ENCODE assay signal across 9 cellular contexts in genomic region chr11:118635237-118635591, GRCh38. TPM values are rescaled to one million over a fixed set of nuclear protein-coding genes. Genes with fewer than 3 reads are reported as not detected.
DNase-seq lines count a peak whose midpoint lies in the region; ATAC-seq and TF ChIP-seq lines count a peak whose summit lies in the region.
"Had no signal": no experiment of that assay in that cellular context is flagged by ENCODE, and none has a peak within 500 bp of the region (broad histone marks: within the 10 kb centered on the region; RNA-seq: fewer than 3 reads in every experiment).

No MANE protein-coding gene starts in this region.

- TF ChIP-seq CTCF in fibroblast of lung (conservative IDR thresholded peaks at IDR 0.05 in 1 of 2, IDR thresholded peaks at IDR 0.05 in 1 of 2; ENCODE audit: low read depth in 1 of 2, low read length in 2 of 2) (no peak), nephron (IDR thresholded peaks at IDR 0.05; ENCODE audit: unreplicated experiment in 3 of 3) (no peak), Calu3 (IDR thresholded peaks at IDR 0.05; ENCODE audit: unreplicated experiment) (no peak)

- H3K4me1 ChIP-seq in fibroblast of lung (ENCODE audit: control insufficient read depth, extremely low read depth, insufficient read depth, low read length) (peaks cover 35% of the 10 kb centered on the region), aorta (ENCODE audit: control insufficient read depth in 1 of 2, insufficient read depth in 2 of 2, low read length in 2 of 2) (no peaks in the 10 kb centered on the region)

- CTCF ChIA-PET in Calu3 (lab: Charles Lee) = interaction anchor here (0.9 to 2.0 kb wide), 5 partner anchors 10 to 40 kb away, joined by 3 to 8 read pairs (median 5); no protein-coding TSS in a partner anchor

- H3K4me3 Mint-ChIP-seq in nephron (peak overlapping the region; percentile 32 to 56 (median 34)), Calu3 (ENCODE audit: low read depth, unreplicated experiment) (no peak overlapping the region)

- H3K27ac Mint-ChIP-seq in nephron (peak overlapping the region; percentile 10 to 60 (median 30)), Calu3 (ENCODE audit: unreplicated experiment) (no peak overlapping the region)

- peaks cover 2% of the 10 kb centered on the region for H3K79me2 ChIP-seq in fibroblast of lung (ENCODE audit: control insufficient read depth, insufficient read depth, low read length)

- WGBS in aorta, 2 donors = 29 to 32% methylated on average over 15 of the region's 15 CpGs

- peak overlapping the region; percentile 65 for H3K27ac ChIP-seq in fibroblast of lung (ENCODE audit: insufficient read depth, low read length)
- peak overlapping the region in 1 of 2 donors; percentile 55 for H3K27ac ChIP-seq in aorta (ENCODE audit: low read depth in 1 of 2, low read length in 2 of 2)

- H3K27me3 ChIP-seq in fibroblast of lung (ENCODE audit: control insufficient read depth, insufficient read depth, low read length) = no peaks in the 10 kb centered on the region
- no peaks in the 10 kb centered on the region for H3K27me3 ChIP-seq in aorta (ENCODE audit: control insufficient read depth in 1 of 2, insufficient read depth in 2 of 2, low read length in 1 of 2)

- no peak overlapping the region for H3K4me2 ChIP-seq in fibroblast of lung (ENCODE audit: extremely low read depth, insufficient read depth, low read length)

- H3K36me3 ChIP-seq in fibroblast of lung (ENCODE audit: control insufficient read depth, insufficient read depth, low read length) = peaks cover 47% of the 10 kb centered on the region
- H3K36me3 ChIP-seq in aorta (ENCODE audit: control insufficient read depth in 1 of 2, insufficient read depth in 2 of 2, low read length in 1 of 2) = peaks cover 1 to 3% of the 10 kb centered on the region in 2 donors

- H3K36me3 Mint-ChIP-seq in nephron (ENCODE audit: low read depth) (peaks cover 60% of the 10 kb centered on the region), Calu3 (ENCODE audit: insufficient read depth, unreplicated experiment) (peaks cover 18% of the 10 kb centered on the region)

- no peaks in the 10 kb centered on the region for H4K20me1 ChIP-seq in fibroblast of lung (ENCODE audit: control insufficient read depth, extremely low read depth, insufficient read depth, low read length)

- H2AFZ ChIP-seq in fibroblast of lung (ENCODE audit: low read length) = no peak overlapping the region

- intact Hi-C loops in aorta (cut with DNase I) (no loop called here), Calu3 (cut with micrococcal nuclease; ENCODE audit: unreplicated experiment) (no loop called here)

- H3K27me3 Mint-ChIP-seq in nephron (ENCODE audit: low read depth) = no peaks in the 10 kb centered on the region
- no peaks in the 10 kb centered on the region for H3K27me3 Mint-ChIP-seq in Calu3 (ENCODE audit: unreplicated experiment)
- H3K27me3 Mint-ChIP-seq: stimulated activated naive CD8-positive, alpha-beta T cell treated with anti-CD3 and anti-CD28 coated beads, Interleukin-15, amount 100 ng/mL, for 72 hours had no signal

- ATAC-seq in aorta (ENCODE audit: low FRiP score) (peak; percentile 4), HG03280 (IDR thresholded peaks at IDR 0.05; ENCODE audit: unreplicated experiment) (no peak)

- H3K9ac ChIP-seq in fibroblast of lung (ENCODE audit: insufficient read depth, low read length) = no peak overlapping the region

- no TSS peak for BruUV-seq in Calu3 (replicated peaks; lab: Mats Ljungman, UMichigan)

- H3K4me3 ChIP-seq in fibroblast of lung (replicated peaks in 1 of 4; ENCODE audit: control extremely low read depth in 1 of 4, insufficient read depth in 1 of 4, low read depth in 3 of 4, low read length in 4 of 4) = no peak overlapping the region
- H3K4me3 ChIP-seq in aorta (ENCODE audit: low read length in 2 of 2) = no peak overlapping the region

- H3K9me3 ChIP-seq in fibroblast of lung (ENCODE audit: control insufficient read depth, insufficient read depth, low read depth, low read length) = no peaks in the 10 kb centered on the region
- no peaks in the 10 kb centered on the region for H3K9me3 ChIP-seq in aorta (ENCODE audit: control insufficient read depth, low read length)

- H3K9me3 Mint-ChIP-seq in nephron (no peaks in the 10 kb centered on the region), Calu3 (ENCODE audit: low read depth, unreplicated experiment) (no peaks in the 10 kb centered on the region)
- H3K9me3 Mint-ChIP-seq: stimulated activated naive CD8-positive, alpha-beta T cell treated with anti-CD3 and anti-CD28 coated beads, Interleukin-15, amount 100 ng/mL, for 72 hours had no signal

- H3K4me1 Mint-ChIP-seq in nephron (peaks cover 45% of the 10 kb centered on the region), Calu3 (ENCODE audit: low read depth, unreplicated experiment) (no peaks in the 10 kb centered on the region)

- DNase-seq in NCI-H82 (lab: John Stamatoyannopoulos, UW) (peak; percentile 19), NCI-H82 treated with DMSO at 0.1 percent for 48 hours (lab: John Stamatoyannopoulos, UW; ENCODE audit: unreplicated experiment) (no peak), fibroblast of lung (ENCODE audit: low read depth in 2 of 2) (no peak), aorta (no peak), KG1 (lab: John Stamatoyannopoulos, UW) (no peak), Calu3 (no peak)
- DNase-seq: stimulated activated naive CD8-positive, alpha-beta T cell treated with anti-CD3 and anti-CD28 coated beads, Interleukin-15, amount 100 ng/mL, for 72 hours had no signal

RNA-seq across cellular contexts. Expression of gene PHLDB1, which starts 27.8 kb away (rescaled TPM):
- total RNA-seq in fibroblast of lung (45.5 and 51.4 TPM in 2 replicates), aorta (100 to 1,000 TPM; 260 to 274 TPM), Calu3 (2022) (30.3 and 37.1 TPM in 2 replicates)
- polyA plus RNA-seq in fibroblast of lung (59.0 and 61.4 TPM in 2 replicates), aorta (100 to 1,000 TPM in 1 of 2 donors, 10 to 100 TPM in 1; 38.3 to 290 TPM)
- polyA plus RNA-seq in fibroblast of lung (2012) = 73.6 and 78.7 TPM in 2 replicates
- polyA minus RNA-seq in fibroblast of lung (ENCODE audit: low replicate concordance) = 196 and 273 TPM in 2 replicates

RNA-seq across cellular contexts. Expression of gene TREH, which starts 44.2 kb away (rescaled TPM):
- total RNA-seq in fibroblast of lung = not detected in 2 replicates
- not detected in 2 replicates for polyA plus RNA-seq in fibroblast of lung
- polyA plus RNA-seq in fibroblast of lung (2012) = 0.20 and 0.31 TPM in 2 replicates
- not detected in 2 replicates for polyA minus RNA-seq in fibroblast of lung (ENCODE audit: low replicate concordance)
- not detected for total RNA-seq in aorta
- 1 to 10 TPM; 2.5 to 7.2 TPM for polyA plus RNA-seq in aorta
- 0.21 and 0.49 TPM in 2 replicates for total RNA-seq in Calu3 (2022)
